Comparison of ENCODE assay signal across 29 cellular contexts in the genomic region with DNA sequence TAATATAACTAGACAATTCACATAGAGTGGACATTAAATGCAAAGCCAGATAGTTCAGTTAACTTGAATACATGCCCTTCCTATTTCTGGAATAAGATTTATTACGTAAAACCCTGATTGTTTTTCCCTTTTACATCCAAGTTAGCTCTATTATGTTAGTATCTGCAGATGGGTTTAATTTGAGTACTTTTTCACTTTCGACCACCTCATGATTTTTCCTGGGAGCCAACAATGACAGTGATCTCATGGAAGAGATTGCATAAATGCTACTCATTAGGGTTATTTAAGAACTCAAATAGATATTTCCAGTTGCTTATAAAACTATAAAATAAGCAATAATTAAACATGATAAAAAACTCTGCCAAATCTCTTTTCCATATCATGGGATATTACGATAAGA.
"Had no signal": no experiment of that assay in that cellular context is flagged by ENCODE, and none has a peak within 500 bp of the region (broad histone marks: within the 10 kb centered on the region; RNA-seq: fewer than 3 reads in every experiment).

No MANE protein-coding gene starts in this region.

- H3K4me2 ChIP-seq: hepatocyte, smooth muscle cell had no signal

- H3K36me3 ChIP-seq: colonic mucosa, sigmoid colon, upper lobe of left lung had no signal

- H3K79me2 ChIP-seq: hepatocyte had no signal

- H3K4me3 ChIP-seq: colonic mucosa, dorsolateral prefrontal cortex, hepatocyte, sigmoid colon, smooth muscle cell, upper lobe of left lung had no signal

- H3K9me3 ChIP-seq: colonic mucosa, sigmoid colon, upper lobe of left lung had no signal

- H3K27ac ChIP-seq: colonic mucosa, dorsolateral prefrontal cortex, hepatocyte, sigmoid colon, upper lobe of left lung had no signal

- ATAC-seq: activated CD4-positive, alpha-beta T cell treated with anti-CD3 and anti-CD28 coated beads for 36 hours; activated T-cell treated with anti-CD3 and anti-CD28 coated beads, Interleukin-2, amount 50 U/mL, for 4 hours; effector memory CD8-positive, alpha-beta T cell; esophagus mucosa; stimulated activated naive B cell treated with anti-CD40 and anti-IgM and Interleukin-4, amounts not matched to agents 10 μg/mL and 1 μg/mL and 100 μg/mL, for 72 hours; T-helper 17 cell had no signal

- FAIRE-seq: bronchial epithelial cell, endothelial cell of umbilical vein, frontal cortex had no signal

- H3K27me3 ChIP-seq: colonic mucosa, sigmoid colon, upper lobe of left lung had no signal

- H2AFZ ChIP-seq: hepatocyte had no signal

- H3K4me1 ChIP-seq: colonic mucosa, sigmoid colon, upper lobe of left lung had no signal

- DNase-seq: activated B cell treated with CpG ODN at 0.5 μM for 24 hours; activated CD4-positive, alpha-beta T cell treated with anti-CD3 and anti-CD28 coated beads for 36 hours; activated CD4-positive, alpha-beta T cell treated with anti-CD3 and anti-CD28 coated beads, Interleukin-2, amount 50 U/mL, for 4 hours; activated CD8-positive, alpha-beta memory T cell treated with anti-CD3 and anti-CD28 coated beads for 24 hours; activated CD8-positive, alpha-beta memory T cell treated with anti-CD3 and anti-CD28 coated beads, Interleukin-2, amount 50 U/mL, for 4 hours; activated naive CD4-positive, alpha-beta T cell treated with Interleukin-2 at 50 U/mL for 16 hours; activated naive CD8-positive, alpha-beta T cell treated with anti-CD3 and anti-CD28 coated beads for 36 hours; activated T-cell treated with anti-CD3 and anti-CD28 coated beads, Interleukin-2, amount 50 U/mL, for 4 hours; amniotic stem cell; colonic mucosa; dorsolateral prefrontal cortex; effector memory CD8-positive, alpha-beta T cell; glutamatergic neuron; immature natural killer cell; kidney glomerular epithelial cell; occipital lobe; sigmoid colon; stimulated activated CD4-positive, alpha-beta T cell treated with anti-CD3 and anti-CD28 coated beads, Interleukin-2, amount 100 ng/mL, for 48 hours; stimulated activated CD8-positive, alpha-beta memory T cell treated with anti-CD3 and anti-CD28 coated beads, Interleukin-4, amount 100 ng/mL, for 48 hours; stimulated activated naive B cell treated with anti-CD40 and anti-IgM and Interleukin-4, amounts not matched to agents 10 μg/mL and 1 μg/mL and 100 μg/mL, for 72 hours; SW 1271; T-helper 17 cell; upper lobe of left lung had no signal
